Comparison of ENCODE assay signal across 8 cellular contexts in genomic region chr2:191555092-191555742, GRCh38.
DNase-seq lines count a peak whose midpoint lies in the region; ATAC-seq and TF ChIP-seq lines count a peak whose summit lies in the region.

No MANE protein-coding gene starts in this region.

- H3K4me3 Mint-ChIP-seq in T-helper 2 cell treated with Interferon-gamma antibody and Interleukin-4, amounts not matched to agents 5 μg/mL and 100 μg/mL, for 36 hours = peak overlapping the region; percentile 56

- peak overlapping the region; percentile 62 for H3K4me2 ChIP-seq in hepatocyte

- H3K4me1 ChIP-seq in ascending aorta = peaks cover 0 to 5% of the 10 kb centered on the region in 2 donors
- H3K4me1 ChIP-seq in hepatocyte (ENCODE audit: insufficient read depth) = no peaks in the 10 kb centered on the region

- intact Hi-C loops in ascending aorta (cut with DNase I) = loop anchor here (1.0 to 2.0 kb wide), 2 partner anchors 256 to 607 kb away; no protein-coding TSS in a partner anchor

- H3K27me3 ChIP-seq in ascending aorta = no peaks in the 10 kb centered on the region
- H3K27me3 ChIP-seq in hepatocyte = no peaks in the 10 kb centered on the region

- no peak overlapping the region for H3K27ac Mint-ChIP-seq in T-helper 2 cell treated with Interferon-gamma antibody and Interleukin-4, amounts not matched to agents 5 μg/mL and 100 μg/mL, for 36 hours

- H4K20me1 ChIP-seq in hepatocyte (ENCODE audit: insufficient read depth, poor library complexity, severe bottlenecking) = no peaks in the 10 kb centered on the region

- H3K36me3 ChIP-seq in ascending aorta (no peaks in the 10 kb centered on the region), hepatocyte (replicated peaks; ENCODE audit: insufficient read depth, low read depth) (no peaks in the 10 kb centered on the region)

- no peak overlapping the region for H2AFZ ChIP-seq in hepatocyte

- no peaks in the 10 kb centered on the region for H3K36me3 Mint-ChIP-seq in T-helper 2 cell treated with Interferon-gamma antibody and Interleukin-4, amounts not matched to agents 5 μg/mL and 100 μg/mL, for 36 hours (ENCODE audit: low read depth)

- peak; percentile 93 for ATAC-seq in GM18505 (IDR thresholded peaks at IDR 0.05; ENCODE audit: unreplicated experiment)
- peak; percentile 94 for ATAC-seq in HG02938 (IDR thresholded peaks at IDR 0.05; ENCODE audit: unreplicated experiment)

- peak; percentile 82 for DNase-seq in A172 (ENCODE audit: low spot score)
- DNase-seq in NCI-H146 treated with DMSO at 0.1 percent for 48 hours (lab: John Stamatoyannopoulos, UW; ENCODE audit: unreplicated experiment) = peak; percentile 35
- DNase-seq in T-helper 2 cell treated with Interferon-gamma antibody and Interleukin-4, amounts not matched to agents 5 μg/mL and 100 μg/mL, for 36 hours (ENCODE audit: low spot score) = peak; percentile 65
- DNase-seq in ascending aorta (ENCODE audit: low spot score in 2 of 2) = peak; percentile 27 to 90
- peak; percentile 88 for DNase-seq in hepatocyte (ENCODE audit: low spot score)
- DNase-seq in skeletal muscle cell (ENCODE audit: low read depth) = peak; percentile 31

- H3K4me3 ChIP-seq in ascending aorta = no peak overlapping the region
- H3K4me3 ChIP-seq in hepatocyte = no peak overlapping the region
- no peak overlapping the region for H3K4me3 ChIP-seq in skeletal muscle cell (ENCODE audit: low read depth, low read length)

- H3K9me3 ChIP-seq in ascending aorta = no peaks in the 10 kb centered on the region
- H3K9me3 ChIP-seq in hepatocyte (ENCODE audit: low read depth) = no peaks in the 10 kb centered on the region

- peaks cover 14% of the 10 kb centered on the region for H3K27me3 Mint-ChIP-seq in T-helper 2 cell treated with Interferon-gamma antibody and Interleukin-4, amounts not matched to agents 5 μg/mL and 100 μg/mL, for 36 hours (ENCODE audit: low read depth)

- TF ChIP-seq CTCF in ascending aorta (IDR thresholded peaks at IDR 0.05) = peak; percentile 46 to 73 (median 55)
- TF ChIP-seq CTCF in hepatocyte (IDR thresholded peaks at IDR 0.05; ENCODE audit: poor library complexity) = peak; percentile 83

- no peak for TF ChIP-seq POLR2A in GM18505 (IDR thresholded peaks at IDR 0.05; ENCODE audit: borderline replicate concordance, extremely low read depth, insufficient read depth, insufficient read length)

- H3K79me2 ChIP-seq in hepatocyte = no peaks in the 10 kb centered on the region

- peaks cover 17% of the 10 kb centered on the region for H3K4me1 Mint-ChIP-seq in T-helper 2 cell treated with Interferon-gamma antibody and Interleukin-4, amounts not matched to agents 5 μg/mL and 100 μg/mL, for 36 hours (ENCODE audit: low read depth)

- H3K27ac ChIP-seq in ascending aorta = no peak overlapping the region
- no peak overlapping the region for H3K27ac ChIP-seq in hepatocyte

- no peaks in the 10 kb centered on the region for H3K9me3 Mint-ChIP-seq in T-helper 2 cell treated with Interferon-gamma antibody and Interleukin-4, amounts not matched to agents 5 μg/mL and 100 μg/mL, for 36 hours

- no peaks in the 10 kb centered on the region for H3K9me2 ChIP-seq in hepatocyte (replicated peaks; ENCODE audit: insufficient read depth)

- 2% methylated on average over 9 of the region's 10 CpGs for WGBS in hepatocyte (ENCODE audit: low lambda C conversion rate, missing lambda C conversion rate)

Comparison
In these comparisons a context has a peak if more than half of its experiments do, and no peak if none do; other contexts are left out.
1. DNase-seq: peak in every context shown above with its lines; median percentile 88 in hepatocyte; 82 in A172; 65 in T-helper 2 cell treated with Interferon-gamma antibody and Interleukin-4, amounts not matched to agents 5 μg/mL and 100 μg/mL, for 36 hours; 58 in ascending aorta; 35 in NCI-H146 treated with DMSO at 0.1 percent for 48 hours; 31 in skeletal muscle cell.